Comparison of ENCODE assay signal across 26 cellular contexts in the genomic region with DNA sequence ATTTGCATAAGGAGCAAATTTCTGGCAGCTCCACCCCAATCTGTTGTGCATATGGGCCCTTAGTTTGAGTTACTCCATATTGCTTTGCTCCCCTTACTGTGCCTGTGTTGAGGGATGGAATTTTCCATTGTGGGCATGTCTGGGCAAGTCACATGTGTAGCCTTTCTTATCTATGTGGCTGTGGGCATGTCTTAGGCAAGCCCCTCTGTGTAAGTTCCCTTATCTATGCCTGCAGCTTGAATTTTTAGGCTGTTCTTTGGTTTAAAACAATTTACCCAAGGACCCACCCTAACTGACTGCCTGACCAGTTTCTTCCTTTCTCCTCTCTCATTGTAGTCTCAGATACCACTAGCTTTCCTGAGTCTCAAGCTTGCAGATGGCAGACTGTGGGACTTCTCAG.
DNase-seq lines count a peak whose midpoint lies in the region; ATAC-seq, FAIRE-seq and TF ChIP-seq lines count a peak whose summit lies in the region.
"Had no signal": no experiment of that assay in that cellular context is flagged by ENCODE, and none has a peak within 500 bp of the region (broad histone marks: within the 10 kb centered on the region; RNA-seq: fewer than 3 reads in every experiment).

No MANE protein-coding gene starts in this region.

- no peaks in the 10 kb centered on the region for H3K27me3 Mint-ChIP-seq in nephron progenitor cell (ENCODE audit: low read depth, poor library complexity)
- H3K27me3 Mint-ChIP-seq: CD4-positive, alpha-beta T cell; naive B cell had no signal

- TF ChIP-seq EP300 in K562 (IDR thresholded peaks at IDR 0.05; ENCODE audit: low read length), result no peak

- BruUV-seq in K562 (replicated peaks; lab: Mats Ljungman, UMichigan), result no TSS peak

- FAIRE-seq in K562 (lab: Jason Lieb, UNC), result no peak
- FAIRE-seq: endothelial cell of umbilical vein, G401.6, kidney, pancreas had no signal

- DNase-seq in GF-D8 (lab: John Stamatoyannopoulos, UW) (peak; percentile 95), MV-4-11 (lab: John Stamatoyannopoulos, UW) (peak; percentile 21), K562 (ENCODE audit: extremely low read depth in 1 of 4, low spot score in 3 of 4) (peak in 2 of 4 experiments; percentile 6 to 41), nephron progenitor cell (no peak), Peyer's patch (no peak), hippocampal formation (lab: John Stamatoyannopoulos, UW) (no peak)
- DNase-seq: activated CD4-positive, alpha-beta T cell treated with anti-CD3 and anti-CD28 coated beads, Interleukin-2, amount 50 U/mL, for 1 hour; activated effector memory CD4-positive, alpha-beta T cell treated with anti-CD3 and anti-CD28 coated beads, Interleukin-2, amount 50 U/mL, for 16 hours; CD4-positive, alpha-beta T cell; dermis blood vessel endothelial cell; GOT3; Karpas-422; kidney; naive B cell; NCI-H1417; NCI-H510A; NK-92 treated with Interleukin-12 subunit alpha and Interleukin-12 subunit beta, amount 100 ng/mL, for 24 hours; pancreas; right cardiac atrium; stimulated activated CD4-positive, alpha-beta T cell treated with anti-CD3 and anti-CD28 coated beads, Interleukin-15, amount 100 ng/mL, for 24 hours had no signal

- no peaks in the 10 kb centered on the region for H3K4me1 ChIP-seq in K562 (replicated peaks in 1 of 2; ENCODE audit: control insufficient read depth in 2 of 2, insufficient read depth in 2 of 2, low read length in 2 of 2)
- H3K4me1 ChIP-seq in Peyer's patch, result no peaks in the 10 kb centered on the region
- H3K4me1 ChIP-seq: pancreas had no signal

- H3K27ac ChIP-seq in K562 (ENCODE audit: extremely low read depth, low read depth, low read length) (no peak overlapping the region), Peyer's patch (no peak overlapping the region)
- H3K27ac ChIP-seq: cardiac muscle cell, hepatocyte, pancreas, RWPE1 had no signal

- peaks cover 11% of the 10 kb centered on the region for H3K9me3 Mint-ChIP-seq in nephron progenitor cell

- peak overlapping the region; percentile 40 for H3K27ac Mint-ChIP-seq in nephron progenitor cell
- H3K27ac Mint-ChIP-seq: CD4-positive, alpha-beta T cell; naive B cell had no signal

- no peaks in the 10 kb centered on the region for H4K20me1 ChIP-seq in K562 (replicated peaks; ENCODE audit: control insufficient read depth, insufficient read depth, low read length)

- H3K4me2 ChIP-seq in K562 (ENCODE audit: insufficient read depth, low read length), result no peak overlapping the region
- H3K4me2 ChIP-seq: hepatocyte had no signal

- peak; percentile 50; the same call in 2 of the 3 replicates for ATAC-seq in K562
- ATAC-seq in GM21723 (IDR thresholded peaks at IDR 0.05; ENCODE audit: unreplicated experiment), result no peak
- ATAC-seq: pancreas, right cardiac atrium had no signal

- H3K4me3 Mint-ChIP-seq in nephron progenitor cell, result no peak overlapping the region
- H3K4me3 Mint-ChIP-seq: CD4-positive, alpha-beta T cell; naive B cell had no signal

- intact Hi-C loops in K562 (cut with micrococcal nuclease), result no loop called here

- no peak overlapping the region for H3K9ac ChIP-seq in K562 (ENCODE audit: insufficient read depth in 1 of 2, low read depth in 2 of 2, low read length in 2 of 2)

- no peaks in the 10 kb centered on the region for H3K79me2 ChIP-seq in K562 (ENCODE audit: control insufficient read depth, insufficient read depth, low read length)
- H3K79me2 ChIP-seq: hepatocyte had no signal

- H3K36me3 Mint-ChIP-seq in nephron progenitor cell (ENCODE audit: low read depth), result no peaks in the 10 kb centered on the region
- H3K36me3 Mint-ChIP-seq: naive B cell had no signal

- POLR2A ChIA-PET in K562 (lab: Yijun Ruan, JAX), result no interaction called here

- H3K4me1 Mint-ChIP-seq in nephron progenitor cell, result no peaks in the 10 kb centered on the region
- H3K4me1 Mint-ChIP-seq: naive B cell had no signal

- H3K4me3 ChIP-seq in K562, result no peak overlapping the region
- H3K4me3 ChIP-seq in Peyer's patch, result no peak overlapping the region
- H3K4me3 ChIP-seq: cardiac muscle cell, hepatocyte, pancreas had no signal

- no peak for TF ChIP-seq CTCF in K562 (IDR thresholded peaks at IDR 0.05 in 2 of 3, conservative IDR thresholded peaks at IDR 0.05 in 1 of 3; ENCODE audit: insufficient read depth in 2 of 3, low read depth in 1 of 3, low read length in 3 of 3)
- TF ChIP-seq CTCF in nephron progenitor cell (IDR thresholded peaks at IDR 0.05), result no peak
- TF ChIP-seq CTCF in Peyer's patch (IDR thresholded peaks at IDR 0.05), result no peak

- H3K36me3 ChIP-seq in K562 (ENCODE audit: control insufficient read depth, insufficient read depth, low read length), result no peaks in the 10 kb centered on the region
- no peaks in the 10 kb centered on the region for H3K36me3 ChIP-seq in Peyer's patch
- H3K36me3 ChIP-seq: cardiac muscle cell, pancreas had no signal

- TF ChIP-seq RAD21 in K562 (CRISPR knock-in tag; conservative IDR thresholded peaks at IDR 0.05 in 1 of 2, IDR thresholded peaks at IDR 0.05 in 1 of 2), result no peak

- CTCF ChIA-PET in K562 (lab: Yijun Ruan, JAX; ENCODE audit: low intra/inter-chr PET ratio), result no interaction called here

- H3K9me1 ChIP-seq in K562 (ENCODE audit: control insufficient read depth, insufficient read depth, low read length), result no peaks in the 10 kb centered on the region

- H3K9me3 ChIP-seq in K562 (replicated peaks; ENCODE audit: control insufficient read depth, insufficient read depth, low read depth, low read length) (no peaks in the 10 kb centered on the region), Peyer's patch (no peaks in the 10 kb centered on the region)
- H3K9me3 ChIP-seq: pancreas had no signal

- H3K27me3 ChIP-seq in K562 (ENCODE audit: control insufficient read depth in 2 of 2, insufficient read depth in 2 of 2, low read length in 2 of 2) (no peaks in the 10 kb centered on the region), Peyer's patch (no peaks in the 10 kb centered on the region)
- H3K27me3 ChIP-seq: cardiac muscle cell, hepatocyte, pancreas had no signal

- in situ Hi-C loops in K562 (cut with MboI), result no loop called here

- no peak for TF ChIP-seq POLR2A in K562 (conservative IDR thresholded peaks at IDR 0.05)
- no peak for TF ChIP-seq POLR2A in Peyer's patch (IDR thresholded peaks at IDR 0.05)

- peak overlapping the region; percentile 40; the same call in 1 of the 2 replicates for H2AFZ ChIP-seq in K562 (ENCODE audit: low read depth, low read length)
- H2AFZ ChIP-seq: hepatocyte had no signal

TF ChIP-seq in K562, 482 proteins besides CTCF, POLR2A, EP300 and RAD21:
- TF ChIP-seq ZZZ3 (IDR thresholded peaks at IDR 0.05), result no peak
- TF ChIP-seq ZFP36 (IDR thresholded peaks at IDR 0.05; ENCODE audit: low read depth, low read length, partially characterized antibody), result peak; percentile 47
- 0 out of 2 replicates have a peak, but pooled peaks have one; percentile 13 for TF ChIP-seq TEAD4 (IDR thresholded peaks at IDR 0.05; ENCODE audit: low read length)
- no peak for TF ChIP-seq TEAD4 (CRISPR knock-in tag; IDR thresholded peaks at IDR 0.05; ENCODE audit: borderline replicate concordance)
- TF ChIP-seq ZFX (CRISPR knock-in tag; IDR thresholded peaks at IDR 0.05), result no peak
- no peak for TF ChIP-seq ZNF217 (CRISPR knock-in tag; IDR thresholded peaks at IDR 0.05)
- 0 out of 2 replicates have a peak, but pooled peaks have one; percentile 40 for TF ChIP-seq DMBX1 (CRISPR knock-in tag; IDR thresholded peaks at IDR 0.05; ENCODE audit: borderline replicate concordance)
- peak; percentile 84; the same call in 1 of the 2 replicates for TF ChIP-seq ZNF780A (CRISPR knock-in tag; IDR thresholded peaks at IDR 0.05)
- peak; percentile 75 for TF ChIP-seq CBFA2T3 (IDR thresholded peaks at IDR 0.05)
- TF ChIP-seq TCF3 (CRISPR knock-in tag; IDR thresholded peaks at IDR 0.05), result peak; percentile 83
- peak; percentile 32; the same call in 1 of the 2 replicates for TF ChIP-seq CEBPB (tag; IDR thresholded peaks at IDR 0.05)
- no peak for TF ChIP-seq ZNF239 (CRISPR knock-in tag; IDR thresholded peaks at IDR 0.05)
- TF ChIP-seq CBFA2T2 (conservative IDR thresholded peaks at IDR 0.05), result peak; percentile 59
- peak; percentile 39; the same call in 1 of the 2 replicates for TF ChIP-seq ARID1B (IDR thresholded peaks at IDR 0.05)
- peak; percentile 64 for TF ChIP-seq SOX6 (IDR thresholded peaks at IDR 0.05)
- TF ChIP-seq TAL1 (IDR thresholded peaks at IDR 0.05), result peak; percentile 65
- TF ChIP-seq POLR2B (IDR thresholded peaks at IDR 0.05; ENCODE audit: low read depth, partially characterized antibody), result no peak
- TF ChIP-seq TRIM24 (IDR thresholded peaks at IDR 0.05), result peak; percentile 31 to 63; a peak in 3 of 4 replicates
TF ChIP-seq in K562: peak in this region for 12.

Comparison
In these comparisons a context has a peak if more than half of its experiments do, and no peak if none do; other contexts are left out.
1. DNase-seq: peak in GF-D8 (single experiment) and MV-4-11 (single experiment); none in nephron progenitor cell (single experiment), Peyer's patch (0 of 3) and hippocampal formation (0 of 2).